Comparison of ENCODE assay signal across 39 cellular contexts in the genomic region with DNA sequence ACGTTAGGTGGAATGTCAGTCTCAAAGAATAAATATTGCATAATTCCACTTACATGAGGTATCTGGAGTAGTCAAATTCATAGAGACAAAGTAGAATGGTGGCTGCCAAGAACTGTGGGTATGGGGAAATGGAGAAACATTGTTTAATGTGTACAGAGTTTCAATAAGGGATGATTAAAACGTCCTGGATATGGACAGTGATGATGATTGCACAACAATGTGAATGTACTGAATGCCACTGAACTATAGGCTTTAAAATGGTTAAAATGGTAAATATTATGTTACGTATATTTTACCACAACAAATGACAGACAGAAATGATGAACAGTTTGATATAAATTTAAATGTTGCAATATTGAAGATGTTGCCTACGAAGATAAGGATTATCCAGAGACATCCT.
"Had no signal": no experiment of that assay in that cellular context is flagged by ENCODE, and none has a peak within 500 bp of the region (broad histone marks: within the 10 kb centered on the region; RNA-seq: fewer than 3 reads in every experiment).

No MANE protein-coding gene starts in this region.

- H3K36me3 ChIP-seq: adrenal gland, ascending aorta, brain microvascular endothelial cell, cardiac muscle cell had no signal

- H3K9me3 ChIP-seq: adrenal gland, ascending aorta, body of pancreas had no signal

- ATAC-seq: activated naive CD4-positive, alpha-beta T cell treated with anti-CD3 and anti-CD28 coated beads, Interleukin-2, amount 50 U/mL, for 72 hours; activated naive CD8-positive, alpha-beta T cell treated with anti-CD3 and anti-CD28 coated beads, Interleukin-2, amount 50 U/mL, for 24 hours; activated T-cell treated with anti-CD3 and anti-CD28 coated beads, Interleukin-2, amount 50 U/mL, for 4 hours; activated T-cell treated with anti-CD3 and anti-CD28 coated beads, Interleukin-2, amount 50 U/mL, for 72 hours; activated T-helper 17 cell treated with anti-CD3 and anti-CD28 coated beads, Interleukin-2, amount 50 U/mL, for 72 hours; body of pancreas had no signal

- H3K4me3 ChIP-seq: adrenal gland, ascending aorta, body of pancreas, cardiac muscle cell had no signal

- H3K4me1 Mint-ChIP-seq: activated naive CD4-positive, alpha-beta T cell treated with anti-CD3 and anti-CD28 coated beads, Interleukin-2, amount 10 ng/mL, durations not matched to agents 7 days and 5 days; activated naive CD4-positive, alpha-beta T cell treated with anti-CD3 and anti-CD28 coated beads, Interleukin-2, amount 50 U/mL, for 24 hours; activated naive CD8-positive, alpha-beta T cell treated with anti-CD3 and anti-CD28 coated beads for 36 hours; activated naive CD8-positive, alpha-beta T cell treated with anti-CD3 and anti-CD28 coated beads, Interleukin-2, amount 10 ng/mL, durations not matched to agents 7 days and 5 days; activated naive CD8-positive, alpha-beta T cell treated with anti-CD3 and anti-CD28 coated beads, Interleukin-2, amount 50 U/mL, for 24 hours; activated T-helper 17 cell treated with anti-CD3 and anti-CD28 coated beads, Interleukin-2, amount 50 U/mL, for 72 hours; brain; central memory CD8-positive, alpha-beta T cell had no signal

- FAIRE-seq: astrocyte, bronchial epithelial cell had no signal

- DNase-seq: activated effector memory CD4-positive, alpha-beta T cell treated with anti-CD3 and anti-CD28 coated beads, Interleukin-2, amount 50 U/mL, for 16 hours; activated effector memory CD4-positive, alpha-beta T cell treated with Interleukin-2 at 50 U/mL for 16 hours; activated gamma-delta T cell; activated gamma-delta T cell treated with Interleukin-2 at 50 U/mL for 16 hours; activated naive CD4-positive, alpha-beta T cell; activated naive CD4-positive, alpha-beta T cell treated with anti-CD3 and anti-CD28 coated beads for 36 hours; activated naive CD4-positive, alpha-beta T cell treated with anti-CD3 and anti-CD28 coated beads, Interleukin-2, amount 10 ng/mL, durations not matched to agents 7 days and 5 days; activated naive CD4-positive, alpha-beta T cell treated with anti-CD3 and anti-CD28 coated beads, Interleukin-2, amount 50 U/mL, for 16 hours; activated naive CD4-positive, alpha-beta T cell treated with Interleukin-2 at 50 U/mL for 16 hours; activated naive CD8-positive, alpha-beta T cell treated with anti-CD3 and anti-CD28 coated beads for 36 hours; activated naive CD8-positive, alpha-beta T cell treated with anti-CD3 and anti-CD28 coated beads, Interleukin-2, amount 10 ng/mL, durations not matched to agents 7 days and 5 days; activated naive CD8-positive, alpha-beta T cell treated with anti-CD3 and anti-CD28 coated beads, Interleukin-2, amount 50 U/mL, for 24 hours; activated T-cell treated with anti-CD3 and anti-CD28 coated beads, Interleukin-2, amount 50 U/mL, for 1 hour; activated T-cell treated with anti-CD3 and anti-CD28 coated beads, Interleukin-2, amount 50 U/mL, for 24 hours; activated T-cell treated with anti-CD3 and anti-CD28 coated beads, Interleukin-2, amount 50 U/mL, for 4 hours; activated T-cell treated with anti-CD3 and anti-CD28 coated beads, Interleukin-2, amount 50 U/mL, for 48 hours; activated T-cell treated with anti-CD3 and anti-CD28 coated beads, Interleukin-2, amount 50 U/mL, for 72 hours; adrenal gland; amniotic stem cell; amygdala; anterior cingulate cortex; aorta; body of pancreas; brain microvascular endothelial cell; caudate nucleus; central memory CD4-positive, alpha-beta T cell; cerebellar nuclear complex had no signal

- H3K27me3 Mint-ChIP-seq: activated naive CD4-positive, alpha-beta T cell treated with anti-CD3 and anti-CD28 coated beads, Interleukin-2, amount 10 ng/mL, durations not matched to agents 7 days and 5 days; activated naive CD4-positive, alpha-beta T cell treated with anti-CD3 and anti-CD28 coated beads, Interleukin-2, amount 50 U/mL, for 24 hours; activated naive CD8-positive, alpha-beta T cell; activated naive CD8-positive, alpha-beta T cell treated with anti-CD3 and anti-CD28 coated beads for 36 hours; activated naive CD8-positive, alpha-beta T cell treated with anti-CD3 and anti-CD28 coated beads, Interleukin-2, amount 10 ng/mL, durations not matched to agents 7 days and 5 days; activated naive CD8-positive, alpha-beta T cell treated with anti-CD3 and anti-CD28 coated beads, Interleukin-2, amount 50 U/mL, for 24 hours; activated T-cell treated with anti-CD3 and anti-CD28 coated beads, Interleukin-2, amount 50 U/mL, for 24 hours; activated T-helper 17 cell treated with anti-CD3 and anti-CD28 coated beads, Interleukin-2, amount 50 U/mL, for 72 hours; brain; central memory CD8-positive, alpha-beta T cell had no signal

- H3K4me3 Mint-ChIP-seq: activated naive CD4-positive, alpha-beta T cell treated with anti-CD3 and anti-CD28 coated beads for 36 hours; activated naive CD4-positive, alpha-beta T cell treated with anti-CD3 and anti-CD28 coated beads, Interleukin-2, amount 10 ng/mL, durations not matched to agents 7 days and 5 days; activated naive CD4-positive, alpha-beta T cell treated with anti-CD3 and anti-CD28 coated beads, Interleukin-2, amount 50 U/mL, for 24 hours; activated naive CD8-positive, alpha-beta T cell; activated naive CD8-positive, alpha-beta T cell treated with anti-CD3 and anti-CD28 coated beads for 36 hours; activated naive CD8-positive, alpha-beta T cell treated with anti-CD3 and anti-CD28 coated beads, Interleukin-2, amount 10 ng/mL, durations not matched to agents 7 days and 5 days; activated naive CD8-positive, alpha-beta T cell treated with anti-CD3 and anti-CD28 coated beads, Interleukin-2, amount 50 U/mL, for 24 hours; activated T-cell treated with anti-CD3 and anti-CD28 coated beads, Interleukin-2, amount 50 U/mL, for 24 hours; activated T-cell treated with anti-CD3 and anti-CD28 coated beads, Interleukin-2, amount 50 U/mL, for 4 hours; activated T-cell treated with anti-CD3 and anti-CD28 coated beads, Interleukin-2, amount 50 U/mL, for 72 hours; activated T-helper 1 cell treated with anti-CD3 and anti-CD28 coated beads, Interleukin-12 subunit alpha, Interleukin-12 subunit beta, Interleukin-2, Interleukin-4 antibody, amounts not matched to agents 30 ng/mL and 10 ng/mL and 1 ng/mL, durations not matched to agents 14 hours and 24 hours and 36 hours; activated T-helper 17 cell treated with anti-CD3 and anti-CD28 coated beads, Interleukin-2, amount 50 U/mL, for 72 hours; brain; central memory CD8-positive, alpha-beta T cell had no signal

- H3K9me3 Mint-ChIP-seq: activated naive CD4-positive, alpha-beta T cell treated with anti-CD3 and anti-CD28 coated beads for 36 hours; activated naive CD4-positive, alpha-beta T cell treated with anti-CD3 and anti-CD28 coated beads, Interleukin-2, amount 10 ng/mL, durations not matched to agents 7 days and 5 days; activated naive CD4-positive, alpha-beta T cell treated with anti-CD3 and anti-CD28 coated beads, Interleukin-2, amount 50 U/mL, for 24 hours; activated naive CD8-positive, alpha-beta T cell treated with anti-CD3 and anti-CD28 coated beads, Interleukin-2, amount 10 ng/mL, durations not matched to agents 7 days and 5 days; activated naive CD8-positive, alpha-beta T cell treated with anti-CD3 and anti-CD28 coated beads, Interleukin-2, amount 50 U/mL, for 24 hours; activated T-cell treated with anti-CD3 and anti-CD28 coated beads, Interleukin-2, amount 50 U/mL, for 24 hours; activated T-helper 1 cell treated with anti-CD3 and anti-CD28 coated beads, Interleukin-12 subunit alpha, Interleukin-12 subunit beta, Interleukin-2, Interleukin-4 antibody, amounts not matched to agents 30 ng/mL and 10 ng/mL and 1 ng/mL, durations not matched to agents 14 hours and 24 hours and 36 hours; activated T-helper 2 cell treated with anti-CD3 and anti-CD28 coated beads, Interferon-gamma antibody, Interleukin-2, Interleukin-4, amounts not matched to agents 10 μg/mL and 5 μg/mL and 100 μg/mL, durations not matched to agents 14 hours and 24 hours and 36 hours had no signal

- H3K27ac ChIP-seq: adrenal gland, ascending aorta, body of pancreas, brain microvascular endothelial cell, cardiac muscle cell had no signal

- H3K27ac Mint-ChIP-seq: activated naive CD4-positive, alpha-beta T cell treated with anti-CD3 and anti-CD28 coated beads for 36 hours; activated naive CD4-positive, alpha-beta T cell treated with anti-CD3 and anti-CD28 coated beads, Interleukin-2, amount 10 ng/mL, durations not matched to agents 7 days and 5 days; activated naive CD4-positive, alpha-beta T cell treated with anti-CD3 and anti-CD28 coated beads, Interleukin-2, amount 50 U/mL, for 24 hours; activated naive CD4-positive, alpha-beta T cell treated with anti-CD3 and anti-CD28 coated beads, Interleukin-2, amount 50 U/mL, for 72 hours; activated naive CD8-positive, alpha-beta T cell; activated naive CD8-positive, alpha-beta T cell treated with anti-CD3 and anti-CD28 coated beads for 36 hours; activated naive CD8-positive, alpha-beta T cell treated with anti-CD3 and anti-CD28 coated beads, Interleukin-2, amount 10 ng/mL, durations not matched to agents 7 days and 5 days; activated naive CD8-positive, alpha-beta T cell treated with anti-CD3 and anti-CD28 coated beads, Interleukin-2, amount 50 U/mL, for 24 hours; activated T-cell treated with anti-CD3 and anti-CD28 coated beads, Interleukin-2, amount 50 U/mL, for 24 hours; activated T-cell treated with anti-CD3 and anti-CD28 coated beads, Interleukin-2, amount 50 U/mL, for 72 hours; activated T-helper 1 cell treated with anti-CD3 and anti-CD28 coated beads, Interleukin-12 subunit alpha, Interleukin-12 subunit beta, Interleukin-2, Interleukin-4 antibody, amounts not matched to agents 30 ng/mL and 10 ng/mL and 1 ng/mL, durations not matched to agents 14 hours and 24 hours and 36 hours; activated T-helper 17 cell treated with anti-CD3 and anti-CD28 coated beads, Interleukin-2, amount 50 U/mL, for 72 hours; activated T-helper 2 cell treated with anti-CD3 and anti-CD28 coated beads, Interferon-gamma antibody, Interleukin-2, Interleukin-4, amounts not matched to agents 10 μg/mL and 5 μg/mL and 100 μg/mL, durations not matched to agents 14 hours and 24 hours and 36 hours; brain had no signal

- H3K4me1 ChIP-seq: adrenal gland, ascending aorta, body of pancreas had no signal

- H3K27me3 ChIP-seq: adrenal gland, ascending aorta, body of pancreas, brain microvascular endothelial cell, cardiac muscle cell had no signal

- H3K36me3 Mint-ChIP-seq: activated naive CD4-positive, alpha-beta T cell treated with anti-CD3 and anti-CD28 coated beads, Interleukin-2, amount 10 ng/mL, durations not matched to agents 7 days and 5 days; activated naive CD4-positive, alpha-beta T cell treated with anti-CD3 and anti-CD28 coated beads, Interleukin-2, amount 50 U/mL, for 24 hours; activated naive CD4-positive, alpha-beta T cell treated with anti-CD3 and anti-CD28 coated beads, Interleukin-2, amount 50 U/mL, for 72 hours; activated naive CD8-positive, alpha-beta T cell; activated naive CD8-positive, alpha-beta T cell treated with anti-CD3 and anti-CD28 coated beads for 36 hours; activated naive CD8-positive, alpha-beta T cell treated with anti-CD3 and anti-CD28 coated beads, Interleukin-2, amount 10 ng/mL, durations not matched to agents 7 days and 5 days; brain had no signal
